ENCODE assay signal across 27 cellular contexts in genomic region chr9:136535070-136535469, GRCh38. TPM values are rescaled to one million over a fixed set of nuclear protein-coding genes. Genes with fewer than 3 reads are reported as not detected.
DNase-seq lines count a peak whose midpoint lies in the region; ATAC-seq and TF ChIP-seq lines count a peak whose summit lies in the region.
"Had no signal": no experiment of that assay in that cellular context is flagged by ENCODE, and none has a peak within 500 bp of the region (broad histone marks: within the 10 kb centered on the region; RNA-seq: fewer than 3 reads in every experiment).

No MANE protein-coding gene starts in this region.

- intact Hi-C loops in activated CD8-positive, alpha-beta T cell treated with anti-CD3 and anti-CD28 coated beads for 36 hours (cut with micrococcal nuclease), result loop anchor here (10.0 kb wide), 1 partner anchor 50 kb away; the partner anchor contains the start of gene SEC16A

- CTCF ChIA-PET in activated CD8-positive, alpha-beta T cell treated with anti-CD3 and anti-CD28 coated beads, Interleukin-2, amount 10 ng/mL, durations not matched to agents 7 days and 5 days (lab: Charles Lee), result no interaction called here
- CTCF ChIA-PET in activated CD8-positive, alpha-beta T cell treated with anti-CD3 and anti-CD28 coated beads for 36 hours (lab: Charles Lee), result no interaction called here
- CTCF ChIA-PET in RWPE1 (lab: Yijun Ruan, JAX), result interaction anchor here (2.2 kb wide), 1 partner anchor 50 kb away, joined by 12 read pairs; no protein-coding TSS in a partner anchor

- H3K27ac ChIP-seq in RWPE1, result peak overlapping the region; percentile 83
- H3K27ac ChIP-seq: hepatocyte, tibial artery had no signal

- no peaks in the 10 kb centered on the region for H3K27me3 Mint-ChIP-seq in activated CD8-positive, alpha-beta T cell treated with anti-CD3 and anti-CD28 coated beads, Interleukin-2, amount 10 ng/mL, durations not matched to agents 7 days and 5 days (ENCODE audit: low read depth)
- no peaks in the 10 kb centered on the region for H3K27me3 Mint-ChIP-seq in activated CD8-positive, alpha-beta T cell treated with anti-CD3 and anti-CD28 coated beads for 36 hours
- no peaks in the 10 kb centered on the region for H3K27me3 Mint-ChIP-seq in stimulated activated memory B cell treated with anti-CD40 and anti-IgM and Interleukin-4, amounts not matched to agents 10 μg/mL and 1 μg/mL and 100 μg/mL, for 72 hours
- H3K27me3 Mint-ChIP-seq: activated CD4-positive, alpha-beta memory T cell treated with anti-CD3 and anti-CD28 coated beads, Interleukin-2, amount 10 ng/mL, durations not matched to agents 7 days and 5 days; stimulated activated naive CD8-positive, alpha-beta T cell treated with anti-CD3 and anti-CD28 coated beads, Interleukin-15, amount 100 ng/mL, for 72 hours had no signal

- DNase-seq in activated CD8-positive, alpha-beta T cell treated with anti-CD3 and anti-CD28 coated beads, Interleukin-2, amount 10 ng/mL, durations not matched to agents 7 days and 5 days, result no peak
- no peak for DNase-seq in activated CD8-positive, alpha-beta T cell treated with anti-CD3 and anti-CD28 coated beads for 36 hours
- DNase-seq in RWPE1 (ENCODE audit: low spot score) (no peak), germinal center (ENCODE audit: low spot score) (peak; percentile 58), nucleus accumbens (lab: John Stamatoyannopoulos, UW) (no peak), HT-29 (ENCODE audit: low spot score) (no peak), NCI-H2107 treated with DMSO at 0.1 percent for 48 hours (lab: John Stamatoyannopoulos, UW; ENCODE audit: unreplicated experiment) (no peak)
- DNase-seq: activated CD4-positive, alpha-beta memory T cell treated with anti-CD3 and anti-CD28 coated beads, Interleukin-2, amount 10 ng/mL, durations not matched to agents 7 days and 5 days; activated CD4-positive, CD25-positive, alpha-beta regulatory T cell; cortex of kidney; endodermal cell; foreskin melanocyte; left lung; MV-4-11; NCI-H510A; NK-92 treated with Interleukin-12 subunit alpha and Interleukin-12 subunit beta, amount 100 ng/mL, for 24 hours; SHP77 treated with DMSO at 0.1 percent for 48 hours; stimulated activated naive CD8-positive, alpha-beta T cell treated with anti-CD3 and anti-CD28 coated beads, Interleukin-15, amount 100 ng/mL, for 72 hours; SW 1271; T-helper 9 cell; tibial artery had no signal

- peaks cover 84% of the 10 kb centered on the region for H3K4me1 Mint-ChIP-seq in activated CD8-positive, alpha-beta T cell treated with anti-CD3 and anti-CD28 coated beads, Interleukin-2, amount 10 ng/mL, durations not matched to agents 7 days and 5 days (ENCODE audit: low read depth)
- H3K4me1 Mint-ChIP-seq in activated CD8-positive, alpha-beta T cell treated with anti-CD3 and anti-CD28 coated beads for 36 hours (ENCODE audit: low read depth), result peaks cover 60% of the 10 kb centered on the region
- peaks cover 83% of the 10 kb centered on the region for H3K4me1 Mint-ChIP-seq in stimulated activated memory B cell treated with anti-CD40 and anti-IgM and Interleukin-4, amounts not matched to agents 10 μg/mL and 1 μg/mL and 100 μg/mL, for 72 hours
- H3K4me1 Mint-ChIP-seq: endodermal cell had no signal

- TF ChIP-seq CTCF in activated CD8-positive, alpha-beta T cell treated with anti-CD3 and anti-CD28 coated beads for 36 hours (IDR thresholded peaks at IDR 0.05), result no peak
- no peak for TF ChIP-seq CTCF in RWPE1 (conservative IDR thresholded peaks at IDR 0.05; ENCODE audit: low read depth)

- POLR2A ChIA-PET in activated CD8-positive, alpha-beta T cell treated with anti-CD3 and anti-CD28 coated beads, Interleukin-2, amount 10 ng/mL, durations not matched to agents 7 days and 5 days (lab: Charles Lee), result interaction anchor here (2.7 kb wide), 1 partner anchor 10 kb away, joined by 16 read pairs; the partner anchor contains the start of gene NOTCH1
- POLR2A ChIA-PET in activated CD8-positive, alpha-beta T cell treated with anti-CD3 and anti-CD28 coated beads for 36 hours (lab: Charles Lee), result interaction anchor here (2.7 kb wide), 1 partner anchor 12 kb away, joined by 15 read pairs; the partner anchor contains the start of gene NOTCH1
- POLR2A ChIA-PET in RWPE1 (lab: Yijun Ruan, JAX; ENCODE audit: low non-redundant PET), result no interaction called here

- H3K27ac Mint-ChIP-seq in activated CD8-positive, alpha-beta T cell treated with anti-CD3 and anti-CD28 coated beads, Interleukin-2, amount 10 ng/mL, durations not matched to agents 7 days and 5 days, result peak overlapping the region; percentile 20
- H3K27ac Mint-ChIP-seq in activated CD8-positive, alpha-beta T cell treated with anti-CD3 and anti-CD28 coated beads for 36 hours, result no peak overlapping the region
- H3K27ac Mint-ChIP-seq in stimulated activated memory B cell treated with anti-CD40 and anti-IgM and Interleukin-4, amounts not matched to agents 10 μg/mL and 1 μg/mL and 100 μg/mL, for 72 hours, result no peak overlapping the region
- H3K27ac Mint-ChIP-seq: endodermal cell had no signal

- H3K9me3 Mint-ChIP-seq in activated CD8-positive, alpha-beta T cell treated with anti-CD3 and anti-CD28 coated beads, Interleukin-2, amount 10 ng/mL, durations not matched to agents 7 days and 5 days (ENCODE audit: insufficient read depth), result no peaks in the 10 kb centered on the region
- H3K9me3 Mint-ChIP-seq in activated CD8-positive, alpha-beta T cell treated with anti-CD3 and anti-CD28 coated beads for 36 hours, result no peaks in the 10 kb centered on the region
- H3K9me3 Mint-ChIP-seq in stimulated activated memory B cell treated with anti-CD40 and anti-IgM and Interleukin-4, amounts not matched to agents 10 μg/mL and 1 μg/mL and 100 μg/mL, for 72 hours, result no peaks in the 10 kb centered on the region
- H3K9me3 Mint-ChIP-seq: activated CD4-positive, alpha-beta memory T cell treated with anti-CD3 and anti-CD28 coated beads, Interleukin-2, amount 10 ng/mL, durations not matched to agents 7 days and 5 days; activated naive CD4-positive, alpha-beta T cell treated with anti-CD3 and anti-CD28 coated beads, Interleukin-2, amount 50 U/mL, for 72 hours; endodermal cell; stimulated activated naive CD8-positive, alpha-beta T cell treated with anti-CD3 and anti-CD28 coated beads, Interleukin-15, amount 100 ng/mL, for 72 hours had no signal

- H3K4me3 Mint-ChIP-seq in activated CD8-positive, alpha-beta T cell treated with anti-CD3 and anti-CD28 coated beads, Interleukin-2, amount 10 ng/mL, durations not matched to agents 7 days and 5 days, result no peak overlapping the region
- H3K4me3 Mint-ChIP-seq in activated CD8-positive, alpha-beta T cell treated with anti-CD3 and anti-CD28 coated beads for 36 hours, result no peak overlapping the region
- peak overlapping the region; percentile 2 for H3K4me3 Mint-ChIP-seq in stimulated activated memory B cell treated with anti-CD40 and anti-IgM and Interleukin-4, amounts not matched to agents 10 μg/mL and 1 μg/mL and 100 μg/mL, for 72 hours
- H3K4me3 Mint-ChIP-seq: endodermal cell had no signal

- H3K36me3 Mint-ChIP-seq in activated CD8-positive, alpha-beta T cell treated with anti-CD3 and anti-CD28 coated beads, Interleukin-2, amount 10 ng/mL, durations not matched to agents 7 days and 5 days (ENCODE audit: low read depth), result peaks cover 36% of the 10 kb centered on the region
- H3K36me3 Mint-ChIP-seq in activated CD8-positive, alpha-beta T cell treated with anti-CD3 and anti-CD28 coated beads for 36 hours (ENCODE audit: low read depth), result peaks cover 21% of the 10 kb centered on the region
- peaks cover 6% of the 10 kb centered on the region for H3K36me3 Mint-ChIP-seq in stimulated activated memory B cell treated with anti-CD40 and anti-IgM and Interleukin-4, amounts not matched to agents 10 μg/mL and 1 μg/mL and 100 μg/mL, for 72 hours

- ATAC-seq in activated CD8-positive, alpha-beta T cell treated with anti-CD3 and anti-CD28 coated beads, Interleukin-2, amount 10 ng/mL, durations not matched to agents 7 days and 5 days, result no peak
- no peak for ATAC-seq in activated CD8-positive, alpha-beta T cell treated with anti-CD3 and anti-CD28 coated beads for 36 hours
- ATAC-seq in stimulated activated memory B cell treated with anti-CD40 and anti-IgM and Interleukin-4, amounts not matched to agents 10 μg/mL and 1 μg/mL and 100 μg/mL, for 72 hours, result peak; percentile 25
- ATAC-seq: A549; activated naive CD4-positive, alpha-beta T cell treated with anti-CD3 and anti-CD28 coated beads, Interleukin-2, amount 50 U/mL, for 72 hours; esophagus mucosa; HCT116; left lung; stimulated activated naive CD8-positive, alpha-beta T cell treated with anti-CD3 and anti-CD28 coated beads, Interleukin-15, amount 100 ng/mL, for 72 hours had no signal

RNA-seq across cellular contexts. Expression of gene NOTCH1, which starts 10.8 kb away (rescaled TPM):
- 10 to 100 TPM; 86.6 to 94.1 TPM for total RNA-seq in activated CD8-positive, alpha-beta T cell treated with anti-CD3 and anti-CD28 coated beads, Interleukin-2, amount 10 ng/mL, durations not matched to agents 7 days and 5 days
- total RNA-seq in activated CD8-positive, alpha-beta T cell treated with anti-CD3 and anti-CD28 coated beads for 36 hours, result 10 to 100 TPM; 45.7 to 47.6 TPM
- total RNA-seq in HT-29 (2014; rRNA removed; shearing (Covaris generic)), result 39.8 and 57.7 TPM in 2 replicates

RNA-seq across cellular contexts. Expression of gene SEC16A, which starts 52.2 kb away (rescaled TPM):
- 10 to 100 TPM; 86.8 to 89.2 TPM for total RNA-seq in activated CD8-positive, alpha-beta T cell treated with anti-CD3 and anti-CD28 coated beads, Interleukin-2, amount 10 ng/mL, durations not matched to agents 7 days and 5 days
- total RNA-seq in activated CD8-positive, alpha-beta T cell treated with anti-CD3 and anti-CD28 coated beads for 36 hours, result 10 to 100 TPM; 67.9 to 69.8 TPM
- 37.9 and 43.5 TPM in 2 replicates for total RNA-seq in HT-29 (2014; rRNA removed; shearing (Covaris generic))
